In the genomic region with DNA sequence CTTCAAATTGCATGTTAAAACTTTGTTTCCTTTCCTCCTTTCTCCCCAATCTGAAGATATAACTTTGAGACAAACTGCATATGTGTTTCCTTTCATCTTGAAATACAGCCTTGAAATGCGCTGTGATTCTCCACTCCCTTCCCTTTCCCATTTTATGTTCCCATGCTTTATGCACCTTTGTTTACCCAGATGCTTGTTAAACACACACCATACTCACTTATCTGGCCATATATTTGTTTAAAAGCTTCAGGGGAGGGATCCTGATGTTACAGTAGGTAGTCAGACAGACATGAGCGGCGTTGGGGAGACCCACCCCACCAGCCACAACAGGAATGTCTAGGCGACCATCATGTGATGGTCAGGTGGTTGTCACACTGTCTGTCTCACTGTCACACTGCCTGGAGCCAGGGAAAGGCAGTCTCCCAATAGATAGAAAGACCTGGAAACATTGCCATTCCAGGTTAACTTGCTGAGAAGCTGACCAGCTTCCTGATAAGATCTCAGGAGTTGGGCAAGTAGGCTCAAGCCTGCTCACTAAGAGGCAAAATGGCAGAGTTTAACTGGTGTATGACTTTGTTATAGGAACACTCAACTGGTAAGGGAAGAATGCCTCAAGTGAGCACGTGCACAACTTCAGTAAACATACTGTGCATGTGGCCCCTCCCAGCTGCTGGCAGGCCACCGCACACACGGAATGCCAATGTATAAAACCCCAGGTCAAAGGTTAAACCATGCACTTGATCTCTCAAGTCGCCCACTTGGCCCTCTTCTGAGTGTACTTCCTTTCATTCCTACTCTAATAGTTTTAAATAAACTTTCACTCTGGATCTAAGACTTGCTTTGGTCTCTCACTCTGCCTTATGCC, we compare ENCODE assay signal across 22 cellular contexts.
"Had no signal": no experiment of that assay in that cellular context is flagged by ENCODE, and none has a peak within 500 bp of the region (broad histone marks: within the 10 kb centered on the region; RNA-seq: fewer than 3 reads in every experiment).

No MANE protein-coding gene starts in this region.

- H3K27me3 ChIP-seq: right atrium auricular region had no signal

- H3K4me1 ChIP-seq: prostate gland, right atrium auricular region, suprapubic skin had no signal

- H3K4me3 ChIP-seq: prostate gland, right atrium auricular region, skin epidermis, suprapubic skin, transverse colon had no signal

- H3K36me3 ChIP-seq: prostate gland, right atrium auricular region, suprapubic skin, transverse colon had no signal

- FAIRE-seq: islet of Langerhans had no signal

- ATAC-seq: activated CD8-positive, alpha-beta memory T cell treated with anti-CD3 and anti-CD28 coated beads, Interleukin-2, amount 10 ng/mL, durations not matched to agents 7 days and 5 days; stimulated activated naive CD8-positive, alpha-beta T cell treated with anti-CD3 and anti-CD28 coated beads, Interleukin-15, amount 100 ng/mL, for 72 hours had no signal

- H3K27ac ChIP-seq: epithelial cell of prostate, right atrium auricular region, skin epidermis, suprapubic skin, transverse colon had no signal

- H3K9me3 ChIP-seq: prostate gland, right atrium auricular region, suprapubic skin, transverse colon had no signal

- DNase-seq: activated B cell treated with CpG ODN at 0.5 μM for 24 hours; activated CD4-positive, alpha-beta memory T cell treated with anti-CD3 and anti-CD28 coated beads, Interleukin-2, amount 10 ng/mL, durations not matched to agents 7 days and 5 days; activated CD4-positive, alpha-beta T cell treated with anti-CD3 and anti-CD28 coated beads for 4 hours; activated CD8-positive, alpha-beta memory T cell treated with anti-CD3 and anti-CD28 coated beads, Interleukin-2, amount 10 ng/mL, durations not matched to agents 7 days and 5 days; activated naive CD4-positive, alpha-beta T cell; activated naive CD8-positive, alpha-beta T cell treated with anti-CD3 and anti-CD28 coated beads, Interleukin-2, amount 10 ng/mL, durations not matched to agents 7 days and 5 days; amygdala; caudate nucleus; endodermal cell; foreskin fibroblast; hippocampal formation; naive B cell; stimulated activated CD4-positive, alpha-beta T cell treated with anti-CD3 and anti-CD28 coated beads, Interleukin-15, amount 100 ng/mL, for 24 hours; stimulated activated CD4-positive, alpha-beta T cell treated with anti-CD3 and anti-CD28 coated beads, Interleukin-2, amount 100 ng/mL, for 48 hours; stimulated activated naive CD8-positive, alpha-beta T cell treated with anti-CD3 and anti-CD28 coated beads, Interleukin-15, amount 100 ng/mL, for 72 hours; transverse colon had no signal
